Comparison of ENCODE assay signal across 27 cellular contexts in genomic region chr4:17236686-17237085, GRCh38.
DNase-seq lines count a peak whose midpoint lies in the region; ATAC-seq and TF ChIP-seq lines count a peak whose summit lies in the region.
"Had no signal": no experiment of that assay in that cellular context is flagged by ENCODE, and none has a peak within 500 bp of the region (broad histone marks: within the 10 kb centered on the region; RNA-seq: fewer than 3 reads in every experiment).

No MANE protein-coding gene starts in this region.

- no peak for TF ChIP-seq CTCF in osteoblast (IDR thresholded peaks at IDR 0.05; ENCODE audit: extremely low read depth, low read depth, low read length)

- H4K20me1 ChIP-seq in osteoblast (ENCODE audit: insufficient read depth, low read length) = no peaks in the 10 kb centered on the region

- H3K79me2 ChIP-seq in osteoblast (ENCODE audit: insufficient read depth, low read length) = no peaks in the 10 kb centered on the region

- H3K9me3 ChIP-seq in MG63 (no peaks in the 10 kb centered on the region; the same call in 1 of the 2 replicates), osteoblast (ENCODE audit: low read depth, low read length) (no peaks in the 10 kb centered on the region)
- H3K9me3 ChIP-seq: ascending aorta, colonic mucosa, gastrocnemius medialis, HAP-1, stomach, upper lobe of right lung had no signal

- H3K4me1 ChIP-seq in osteoblast (ENCODE audit: insufficient read depth, low read length) = peaks cover 38% of the 10 kb centered on the region
- H3K4me1 ChIP-seq: colonic mucosa had no signal

- no peak for ATAC-seq in HG03159 (IDR thresholded peaks at IDR 0.05; ENCODE audit: unreplicated experiment)
- no peak for ATAC-seq in GM18498 (IDR thresholded peaks at IDR 0.05; ENCODE audit: unreplicated experiment)
- ATAC-seq: gastrocnemius medialis; naive thymus-derived CD8-positive, alpha-beta T cell; upper lobe of right lung had no signal

- H3K4me3 ChIP-seq in MG63 (no peak overlapping the region), osteoblast (ENCODE audit: insufficient read depth, low read length) (no peak overlapping the region)
- H3K4me3 ChIP-seq: ascending aorta, colonic mucosa, gastrocnemius medialis, HAP-1, stomach, upper lobe of right lung had no signal

- 0 out of 2 replicates have a peak, but pooled peaks cover 2% of the 10 kb centered on the region for H3K36me3 ChIP-seq in MG63
- no peaks in the 10 kb centered on the region for H3K36me3 ChIP-seq in osteoblast (ENCODE audit: insufficient read depth, low read length)
- H3K36me3 ChIP-seq: ascending aorta, colonic mucosa, gastrocnemius medialis, HAP-1, stomach, upper lobe of right lung, WERI-Rb-1 had no signal

- no peaks in the 10 kb centered on the region for H3K27me3 ChIP-seq in MG63
- H3K27me3 ChIP-seq in osteoblast (ENCODE audit: insufficient read depth, low read length) = no peaks in the 10 kb centered on the region
- H3K27me3 ChIP-seq: ascending aorta, colonic mucosa, gastrocnemius medialis, stomach, upper lobe of right lung had no signal

- H3K4me2 ChIP-seq in osteoblast (ENCODE audit: insufficient read depth, low read length) = peak overlapping the region; percentile 25
- H3K4me2 ChIP-seq: KMS-11 had no signal

- H2AFZ ChIP-seq in osteoblast (ENCODE audit: low read length) = no peak overlapping the region

- DNase-seq in EL = peak; percentile 67
- DNase-seq in MG63 = peak; percentile 78
- peak; percentile 74 for DNase-seq in dedifferentiated amniotic fluid mesenchymal stem cell (ENCODE audit: extremely low spot score)
- DNase-seq in osteoblast (ENCODE audit: insufficient read length, low spot score, missing footprints) = no peak
- DNase-seq in ACHN = no peak
- no peak for DNase-seq in activated CD8-positive, alpha-beta memory T cell treated with anti-CD3 and anti-CD28 coated beads, Interleukin-2, amount 50 U/mL, for 48 hours
- DNase-seq: activated CD4-positive, alpha-beta memory T cell treated with anti-CD3 and anti-CD28 coated beads for 36 hours; activated naive CD4-positive, alpha-beta T cell treated with Interleukin-2 at 50 U/mL for 16 hours; activated T-cell treated with anti-CD3 and anti-CD28 coated beads, Interleukin-2, amount 50 U/mL, for 1 hour; C1 segment of cervical spinal cord; colonic mucosa; gastrocnemius medialis; GF-D8; kidney glomerular epithelial cell; naive thymus-derived CD8-positive, alpha-beta T cell; NCI-H1092; NCI-H2107; SHP77; stomach; T-helper 1 cell; upper lobe of right lung; WERI-Rb-1 had no signal

- H3K27ac ChIP-seq in osteoblast (ENCODE audit: low read depth, low read length) = peak overlapping the region; percentile 21
- H3K27ac ChIP-seq: ascending aorta, colonic mucosa, gastrocnemius medialis, KMS-11, stomach, upper lobe of right lung, WERI-Rb-1 had no signal

- in situ Hi-C loops in ACHN (cut with HindIII; ENCODE audit: low pct_ligation_motif_present, low pct_unique_long_range_greater_than_20kb, low sequenced_read_pairs) = no loop called here

Comparison
In these comparisons a context has a peak if more than half of its experiments do, and no peak if none do; other contexts are left out.
1. DNase-seq: peak in EL (single experiment), MG63 (single experiment) and dedifferentiated amniotic fluid mesenchymal stem cell (single experiment); none in osteoblast (single experiment), ACHN (single experiment) and activated CD8-positive, alpha-beta memory T cell treated with anti-CD3 and anti-CD28 coated beads, Interleukin-2, amount 50 U/mL, for 48 hours (single experiment).